Comparison of ENCODE assay signal across 8 cellular contexts in the genomic region with DNA sequence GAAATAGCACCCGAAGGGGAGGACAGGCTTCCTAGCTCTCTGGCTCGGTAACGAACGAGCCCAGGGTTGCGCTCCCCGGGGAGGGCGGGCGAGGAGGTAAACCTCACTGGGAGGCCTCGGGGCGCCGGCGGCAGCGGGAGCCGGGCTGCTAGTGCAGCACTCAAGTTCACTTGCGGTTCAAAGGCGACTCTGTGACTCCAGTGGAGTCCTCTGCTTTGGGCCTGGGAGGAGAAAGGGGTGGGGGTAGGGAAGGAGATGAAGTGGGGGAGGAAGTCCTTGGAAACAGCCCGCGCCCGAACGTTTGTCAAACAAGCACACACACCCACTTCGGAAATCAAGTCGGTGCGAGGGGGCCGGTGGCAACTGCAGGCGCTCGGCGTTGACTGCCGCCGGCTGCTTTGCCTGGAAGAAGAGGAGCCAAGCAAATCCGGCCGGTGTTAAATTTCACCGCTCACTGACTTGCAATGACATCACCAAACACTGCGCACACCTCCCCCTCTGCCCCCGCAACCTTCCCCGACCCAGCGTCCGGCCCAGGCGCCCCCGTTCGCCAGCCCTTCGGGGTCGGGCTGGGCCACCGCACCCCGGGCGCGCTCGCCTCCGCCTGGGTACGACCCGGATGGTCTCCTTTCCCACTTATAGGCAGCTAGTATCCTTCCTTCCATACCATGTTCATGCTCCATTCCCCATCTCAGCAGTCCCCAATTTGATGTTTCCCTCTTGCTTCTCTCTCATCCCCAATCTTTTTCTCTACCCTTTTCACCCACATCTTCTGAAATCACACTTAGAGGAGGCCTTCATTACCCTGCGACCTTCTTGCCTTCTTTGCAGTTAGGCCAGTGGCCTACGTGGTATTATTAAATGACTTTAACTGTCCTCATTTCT. TPM values are rescaled to one million over a fixed set of nuclear protein-coding genes. Genes with fewer than 3 reads are reported as not detected.
DNase-seq lines count a peak whose midpoint lies in the region; ATAC-seq lines count a peak whose summit lies in the region.

Gene COL24A1 (minus strand): TSS at position 202 of the 885 bp plus-strand sequence. CDS start 376 bp downstream, outside the sequence.

- ATAC-seq in left colon (no peak), GM19324 (IDR thresholded peaks at IDR 0.05; ENCODE audit: low FRiP score, unreplicated experiment) (no peak)
- ATAC-seq in stimulated activated naive CD8-positive, alpha-beta T cell treated with anti-CD3 and anti-CD28 coated beads, Interleukin-15, Interleukin-2, amounts not matched to agents 100 U/mL and 50 U/mL, for 24 hours, result no peak

- DNase-seq in NCI-H1092 treated with DMSO at 0.1 percent for 48 hours (lab: John Stamatoyannopoulos, UW) (peak; percentile 21), NCI-H1092 (lab: John Stamatoyannopoulos, UW) (no peak), NCI-H2107 (lab: John Stamatoyannopoulos, UW) (peak; percentile 63), cerebellum (ENCODE audit: low spot score) (no peak), left colon (peak; percentile 12 to 37), UCSD-AML1 (lab: John Stamatoyannopoulos, UW; ENCODE audit: unreplicated experiment) (no peak)
- peak; percentile 8 for DNase-seq in stimulated activated naive CD8-positive, alpha-beta T cell treated with anti-CD3 and anti-CD28 coated beads, Interleukin-15, Interleukin-2, amounts not matched to agents 100 U/mL and 50 U/mL, for 24 hours

- intact Hi-C loops in left colon (cut with DNase I, micrococcal nuclease), result no loop called here

RNA-seq across cellular contexts. Expression of gene COL24A1, which starts in this region (rescaled TPM):
- total RNA-seq in cerebellum, result 15.2 TPM
- total RNA-seq in left colon, result under 1 TPM; 0.06 to 0.50 TPM

Comparison
In these comparisons a context has a peak if more than half of its experiments do, and no peak if none do; other contexts are left out.
1. RNA of gene COL24A1 (total RNA-seq): 15.2 TPM in cerebellum (single experiment); 0.06 to 0.50 TPM in left colon; every median in the first group is over 10 times any median in the second.
2. DNase-seq: peak in NCI-H1092 treated with DMSO at 0.1 percent for 48 hours (single experiment), NCI-H2107 (single experiment) and stimulated activated naive CD8-positive, alpha-beta T cell treated with anti-CD3 and anti-CD28 coated beads, Interleukin-15, Interleukin-2, amounts not matched to agents 100 U/mL and 50 U/mL, for 24 hours (single experiment); none in NCI-H1092 (single experiment), cerebellum (single experiment) and UCSD-AML1 (single experiment).
3. Peak in DNase-seq in left colon; RNA of the gene not detected or under 1 TPM.